ENCODE assay signal across 13 cellular contexts in genomic region chr5:1422522-1422921, GRCh38. TPM values are rescaled to one million over a fixed set of nuclear protein-coding genes. Genes with fewer than 3 reads are reported as not detected.
DNase-seq lines count a peak whose midpoint lies in the region; ATAC-seq, FAIRE-seq and TF ChIP-seq lines count a peak whose summit lies in the region.
"Not testable (repeated sequence)": the region's sequence is repeated elsewhere in the genome, so short reads cannot be mapped to it uniquely, and the experiment has no call there.
"Had no signal": no experiment of that assay in that cellular context is flagged by ENCODE, and none has a peak within 500 bp of the region (broad histone marks: within the 10 kb centered on the region; RNA-seq: fewer than 3 reads in every experiment).

No MANE protein-coding gene starts in this region.

- ATAC-seq in K562, HepG2: not testable (repeated sequence)

- DNase-seq in K562 (ENCODE audit: extremely low read depth in 1 of 4, low spot score in 3 of 4); HepG2 (ENCODE audit: low spot score): not testable (repeated sequence)
- DNase-seq in mesenteric fat pad (ENCODE audit: low spot score) (peak; percentile 26), spleen (peak; percentile 11)

- H3K27ac ChIP-seq in K562 (ENCODE audit: extremely low read depth, low read depth, low read length); HepG2 (ENCODE audit: extremely low read length, insufficient read depth, low read length); spleen: not testable (repeated sequence)

- in situ Hi-C loops in K562 (cut with MboI); HepG2 (cut with HindIII; ENCODE audit: extremely low pct_ligation_motif_present, low pct_unique_long_range_greater_than_20kb): not testable (repeated sequence)

- not testable (repeated sequence) for FAIRE-seq in K562 (lab: Jason Lieb, UNC); HepG2 (lab: Jason Lieb, UNC)

- H2AFZ ChIP-seq in K562 (ENCODE audit: low read depth, low read length); HepG2 (ENCODE audit: low read length): not testable (repeated sequence)

- WGBS in K562 (ENCODE audit: insufficient coverage, low coverage, missing lambda C conversion rate) = 2% methylated on average over 10 of the region's 13 CpGs
- WGBS in HepG2 (ENCODE audit: low lambda C conversion rate) = 8% methylated on average over 2 of the region's 13 CpGs
- 80 to 91% (median 87%) methylated on average over 8 to 13 of the region's 13 CpGs; no CpG with 5 or more reads in 1 of the 5 donors for WGBS in spleen, 5 donors

- not testable (repeated sequence) for TF ChIP-seq CTCF in K562 (IDR thresholded peaks at IDR 0.05 in 2 of 3, conservative IDR thresholded peaks at IDR 0.05 in 1 of 3; ENCODE audit: insufficient read depth in 2 of 3, low read depth in 1 of 3, low read length in 3 of 3); HepG2 (CRISPR knock-in tag; IDR thresholded peaks at IDR 0.05); spleen (IDR thresholded peaks at IDR 0.05 in 8 of 11, conservative IDR thresholded peaks at IDR 0.05 in 3 of 11)

- H3K27me3 ChIP-seq in K562 (ENCODE audit: control insufficient read depth in 2 of 2, insufficient read depth in 2 of 2, low read length in 2 of 2); HepG2 (ENCODE audit: control insufficient read depth in 1 of 2, insufficient read depth in 2 of 2, low read length in 2 of 2); spleen (replicated peaks in 1 of 7): not testable (repeated sequence)

- not testable (repeated sequence) for BruUV-seq in K562 (replicated peaks; lab: Mats Ljungman, UMichigan); HepG2 (replicated peaks; lab: Mats Ljungman, UMichigan)

- not testable (repeated sequence) for H3K4me1 ChIP-seq in K562 (replicated peaks in 1 of 2; ENCODE audit: control insufficient read depth in 2 of 2, insufficient read depth in 2 of 2, low read length in 2 of 2); HepG2 (ENCODE audit: insufficient read depth, low read length); spleen

- H3K9me1 ChIP-seq in K562 (ENCODE audit: control insufficient read depth, insufficient read depth, low read length) = not testable (repeated sequence)

- TF ChIP-seq POLR2A in K562 (conservative IDR thresholded peaks at IDR 0.05); HepG2 (IDR thresholded peaks at IDR 0.05; ENCODE audit: insufficient read depth in 1 of 2, low read depth in 2 of 2, low read length in 2 of 2); spleen (IDR thresholded peaks at IDR 0.05): not testable (repeated sequence)

- H3K9ac ChIP-seq in K562 (ENCODE audit: insufficient read depth in 1 of 2, low read depth in 2 of 2, low read length in 2 of 2); HepG2 (ENCODE audit: insufficient read depth, low read depth, low read length): not testable (repeated sequence)

- intact Hi-C loops in K562 (cut with micrococcal nuclease); HepG2 (cut with micrococcal nuclease; ENCODE audit: unreplicated experiment); spleen (cut with DNase I; ENCODE audit: low total_unique reads): not testable (repeated sequence)

- POLR2A ChIA-PET in K562 (lab: Yijun Ruan, JAX); HepG2 (lab: Yijun Ruan, JAX): not testable (repeated sequence)

- not testable (repeated sequence) for H3K4me3 ChIP-seq in K562; HepG2 (replicated peaks in 1 of 3; ENCODE audit: insufficient read depth in 1 of 3, low read depth in 2 of 3, low read length in 3 of 3); spleen

- not testable (repeated sequence) for H3K36me3 ChIP-seq in K562 (ENCODE audit: control insufficient read depth, insufficient read depth, low read length); HepG2 (replicated peaks in 1 of 2; ENCODE audit: control insufficient read depth in 1 of 2, insufficient read depth in 2 of 2, low read length in 2 of 2); spleen

- H3K79me2 ChIP-seq in K562 (ENCODE audit: control insufficient read depth, insufficient read depth, low read length); HepG2 (ENCODE audit: insufficient read depth, low read length): not testable (repeated sequence)

- not testable (repeated sequence) for TF ChIP-seq EP300 in K562 (IDR thresholded peaks at IDR 0.05; ENCODE audit: low read length); HepG2 (IDR thresholded peaks at IDR 0.05; ENCODE audit: low read depth in 2 of 2, low read length in 2 of 2); HepG2 (CRISPR knock-in tag; IDR thresholded peaks at IDR 0.05; ENCODE audit: borderline replicate concordance)

- not testable (repeated sequence) for H4K20me1 ChIP-seq in K562 (replicated peaks; ENCODE audit: control insufficient read depth, insufficient read depth, low read length); HepG2 (ENCODE audit: insufficient read depth, low read length)

- CTCF ChIA-PET in K562 (lab: Yijun Ruan, JAX; ENCODE audit: low intra/inter-chr PET ratio); HepG2 (lab: Yijun Ruan, JAX; ENCODE audit: low intra/inter-chr PET ratio, low total read pairs): not testable (repeated sequence)

- not testable (repeated sequence) for H3K4me2 ChIP-seq in K562 (ENCODE audit: insufficient read depth, low read length); HepG2 (ENCODE audit: low read depth, low read length)

- not testable (repeated sequence) for H3K9me3 ChIP-seq in K562 (replicated peaks; ENCODE audit: control insufficient read depth, insufficient read depth, low read depth, low read length); HepG2 (ENCODE audit: low read length)
- peaks cover 0 to 29% (median 19%) of the 10 kb centered on the region in 8 donors for H3K9me3 ChIP-seq in spleen

- TF ChIP-seq RAD21 in K562 (CRISPR knock-in tag; conservative IDR thresholded peaks at IDR 0.05 in 1 of 2, IDR thresholded peaks at IDR 0.05 in 1 of 2); HepG2 (CRISPR knock-in tag; IDR thresholded peaks at IDR 0.05): not testable (repeated sequence)

TF ChIP-seq in K562, 482 proteins besides CTCF, POLR2A, EP300 and RAD21:
- peak; percentile 98 for TF ChIP-seq HNRNPL (IDR thresholded peaks at IDR 0.05; ENCODE audit: low read depth, low read length)

TF ChIP-seq in HepG2, 621 proteins besides CTCF, POLR2A, EP300 and RAD21:
- peak; percentile 69; the same call in 1 of the 2 replicates for TF ChIP-seq HNRNPL (IDR thresholded peaks at IDR 0.05; ENCODE audit: low read depth, low read length)

RNA-seq across cellular contexts. Expression of gene SLC6A3, which starts 22.7 kb away (rescaled TPM):
- total RNA-seq in K562 (2011; cell fraction: chromatin; rRNA removed; ENCODE audit: low replicate concordance) = not detected in 2 replicates
- total RNA-seq in K562 (2011; cell fraction: nucleolus; rRNA removed) = not detected in 2 replicates
- total RNA-seq in K562 (2011; cell fraction: nucleoplasm; rRNA removed) = not detected in 2 replicates
- not detected in 2 replicates for total RNA-seq in K562 (2014; rRNA removed)
- not detected in 2 replicates for total RNA-seq in K562 (2014; rRNA removed; fragmentation: Illumina TruSeq; extraction: Trizol)
- total RNA-seq in K562 (2015; rRNA removed; fragmentation: Illumina TruSeq; extraction: Trizol) = not detected in 2 replicates
- not detected in 2 replicates for total RNA-seq in K562 (2021)
- not detected in 2 replicates for polyA plus RNA-seq in K562 (2011; rRNA removed)
- polyA plus RNA-seq in K562 (2011; cell fraction: cytosol; rRNA removed) = not detected in 2 replicates
- polyA plus RNA-seq in K562 (2011; cell fraction: nucleus; rRNA removed) = not detected in 2 replicates
- polyA plus RNA-seq in K562 (2012) = not detected in 2 replicates
- not detected in 2 replicates for polyA plus RNA-seq in K562 (2014; fragmentation: Illumina TruSeq; extraction: Trizol)
- not detected for polyA plus RNA-seq in K562 (2014; fragmentation: Nextera tagmentation; extraction: Ambion mirVana)
- not detected in 2 replicates for polyA plus RNA-seq in K562 (2014; rRNA removed)
- not detected in 2 replicates for polyA minus RNA-seq in K562 (2011; rRNA and poly(A)+ RNA removed)
- polyA minus RNA-seq in K562 (2011; cell fraction: cytosol; rRNA and poly(A)+ RNA removed) = not detected in 2 replicates
- polyA minus RNA-seq in K562 (2011; cell fraction: nucleus; rRNA and poly(A)+ RNA removed) = not detected in 2 replicates
- total RNA-seq in HepG2 (2016; rRNA removed; fragmentation: Illumina TruSeq; extraction: Trizol) = not detected in 2 replicates
- total RNA-seq in HepG2 (2016; cell fraction: cytosol; rRNA removed; fragmentation: Illumina TruSeq; extraction: Trizol; ENCODE audit: low read depth) = not detected in 2 replicates
- not detected in 2 replicates for total RNA-seq in HepG2 (2016; cell fraction: insoluble cytoplasmic fraction; rRNA removed; fragmentation: Illumina TruSeq; extraction: Trizol)
- total RNA-seq in HepG2 (2016; cell fraction: membrane; rRNA removed; fragmentation: Illumina TruSeq; extraction: Trizol) = not detected in 2 replicates
- not detected in 2 replicates for total RNA-seq in HepG2 (2016; cell fraction: nucleus; rRNA removed; fragmentation: Illumina TruSeq; extraction: Trizol)
- 0.01 and 0.12 TPM in 2 replicates for polyA plus RNA-seq in HepG2 (2011; rRNA removed)
- 0.03 and 0.06 TPM in 2 replicates for polyA plus RNA-seq in HepG2 (2011; cell fraction: cytosol; rRNA removed)
- 0.18 and 0.36 TPM in 2 replicates for polyA plus RNA-seq in HepG2 (2011; cell fraction: nucleus; rRNA removed)
- polyA plus RNA-seq in HepG2 (2012) = 0.15 and 0.17 TPM in 2 replicates
- polyA plus RNA-seq in HepG2 (2016; cell fraction: cytosol; fragmentation: Illumina TruSeq; extraction: Trizol; ENCODE audit: low read depth) = not detected in 2 replicates
- not detected in 2 replicates for polyA plus RNA-seq in HepG2 (2016; cell fraction: insoluble cytoplasmic fraction; fragmentation: Illumina TruSeq; extraction: Trizol; ENCODE audit: low read depth)
- polyA plus RNA-seq in HepG2 (2016; cell fraction: membrane; fragmentation: Illumina TruSeq; extraction: Trizol; ENCODE audit: low read depth) = not detected in 2 replicates
- polyA plus RNA-seq in HepG2 (2016; cell fraction: nucleus; fragmentation: Illumina TruSeq; extraction: Trizol; ENCODE audit: insufficient read depth, low read depth) = not detected in 2 replicates
- polyA minus RNA-seq in HepG2 (2011; rRNA and poly(A)+ RNA removed; ENCODE audit: low replicate concordance) = 0.12 and 0.14 TPM in 2 replicates
- not detected in 2 replicates for polyA minus RNA-seq in HepG2 (2011; cell fraction: cytosol; rRNA and poly(A)+ RNA removed)
- 0.12 TPM in 1 of 2 replicates, not detected in the other for polyA minus RNA-seq in HepG2 (2011; cell fraction: nucleus; rRNA and poly(A)+ RNA removed)
- not detected for total RNA-seq in mesenteric fat pad
- total RNA-seq in spleen = under 1 TPM in 3 of 7 donors, not detected in 4; 0.09 to 0.27 (median 0.18) TPM
- under 1 TPM; 0.02 to 0.06 (median 0.03) TPM for polyA plus RNA-seq in spleen
- total RNA-seq: A673; CD4-positive, alpha-beta memory T cell; CD4-positive, CD25-positive, alpha-beta regulatory T cell; CD8-positive, alpha-beta memory T cell; Daoy; G401; GM12878 had no signal
- polyA plus RNA-seq: AG04450; CD14-positive monocyte; CD4-positive, alpha-beta memory T cell; CD8-positive, alpha-beta memory T cell had no signal
